ENCODE assay signal across 8 cellular contexts in the genomic region with DNA sequence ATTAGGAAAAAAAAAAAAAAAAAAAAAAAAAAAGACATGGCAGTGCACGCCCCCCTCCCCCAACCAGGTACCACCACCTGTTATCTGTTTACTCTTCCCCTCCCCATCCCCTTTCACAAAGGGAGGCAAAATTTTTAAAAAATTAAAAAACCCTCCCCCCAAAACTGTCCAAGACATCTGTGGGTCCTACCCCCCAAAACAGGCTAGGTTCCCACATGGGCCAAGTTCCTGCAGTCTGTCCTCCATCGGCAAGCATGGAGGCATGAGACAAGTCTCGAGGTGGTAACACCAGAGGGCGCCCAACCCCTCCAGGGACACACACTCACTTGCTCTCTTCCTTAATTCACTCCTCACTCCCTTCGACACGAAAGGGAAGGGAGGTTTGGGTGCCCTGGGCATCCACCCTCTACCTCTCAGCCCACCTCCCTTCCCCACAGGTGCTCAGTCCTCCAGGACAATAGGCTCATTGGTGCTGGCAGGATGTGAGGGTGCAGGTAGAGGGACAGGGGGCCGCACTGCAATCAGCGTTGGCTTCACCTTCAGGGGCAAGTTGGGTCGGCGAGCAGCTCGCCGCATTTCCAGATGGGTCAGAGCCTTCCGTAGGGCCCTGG. TPM values are rescaled to one million over a fixed set of nuclear protein-coding genes. Genes with fewer than 3 reads are reported as not detected.
DNase-seq lines count a peak whose midpoint lies in the region; ATAC-seq and TF ChIP-seq lines count a peak whose summit lies in the region.

No MANE protein-coding gene starts in this region.

- H3F3A ChIP-seq in PC-3 (ENCODE audit: low read length, unreplicated experiment) = peaks cover 7% of the 10 kb centered on the region

- ATAC-seq in PC-3 (no peak), thoracic aorta (ENCODE audit: insufficient number of reproducible peaks, low FRiP score, low read depth) (no peak), GM21723 (IDR thresholded peaks at IDR 0.05; ENCODE audit: unreplicated experiment) (no peak)
- no peak for ATAC-seq in activated T-cell treated with anti-CD3 and anti-CD28 coated beads, Interleukin-2, amount 50 U/mL, for 4 hours

- no TSS peak for BruUV-seq in PC-3 (replicated peaks; lab: Mats Ljungman, UMichigan)

- no peaks in the 10 kb centered on the region for H3K9me3 ChIP-seq in BLaER1
- no peaks in the 10 kb centered on the region for H3K9me3 ChIP-seq in HEK293 (ENCODE audit: control insufficient read depth, insufficient read depth, low read depth, low read length)
- H3K9me3 ChIP-seq in PC-3 (ENCODE audit: low read length) = no peaks in the 10 kb centered on the region
- no peaks in the 10 kb centered on the region for H3K9me3 ChIP-seq in neutrophil
- no peaks in the 10 kb centered on the region for H3K9me3 ChIP-seq in thoracic aorta

- H4K20me1 ChIP-seq in BLaER1 (peaks cover 28% of the 10 kb centered on the region), PC-3 (ENCODE audit: low read length) (no peaks in the 10 kb centered on the region)

- TF ChIP-seq CTCF in HEK293 (tag by site-specific recombination; IDR thresholded peaks at IDR 0.05) = peak; percentile 69
- TF ChIP-seq CTCF in PC-3 (conservative IDR thresholded peaks at IDR 0.05; ENCODE audit: low read depth, low read length) = peak; percentile 79
- TF ChIP-seq CTCF in fibroblast of mammary gland (conservative IDR thresholded peaks at IDR 0.05; ENCODE audit: control insufficient read depth, insufficient read depth, low read depth, low read length) = peak; percentile 66
- TF ChIP-seq CTCF in neutrophil (IDR thresholded peaks at IDR 0.05) = peak; percentile 69
- peak; percentile 36 for TF ChIP-seq CTCF in thoracic aorta (IDR thresholded peaks at IDR 0.05)

- CTCF ChIA-PET in HEK293 (lab: Yijun Ruan, JAX) = interaction anchor here (0.6 to 3.5 kb wide), 19 partner anchors 10 to 199 kb away, joined by 3 to 19 read pairs (median 4); partner anchors contain the start of genes B3GAT3, EEF1G, EML3 and LRRN4CL
- CTCF ChIA-PET in PC-3 (lab: Charles Lee) = interaction anchor here (0.8 to 1.5 kb wide), 2 partner anchors 12 to 18 kb away, joined by 3 to 9 read pairs; no protein-coding TSS in a partner anchor

- DNase-seq in PC-3 (peak; percentile 71), fibroblast of mammary gland (ENCODE audit: low read depth) (peak; percentile 83), thoracic aorta (ENCODE audit: low spot score) (no peak)
- DNase-seq in activated T-cell treated with anti-CD3 and anti-CD28 coated beads, Interleukin-2, amount 50 U/mL, for 4 hours = peak; percentile 76

- POLR2A ChIA-PET in HEK293 (lab: Yijun Ruan, JAX) (interaction anchor here (0.6 to 6.0 kb wide), 12 partner anchors 7 to 278 kb away, joined by 3 to 140 read pairs (median 12); partner anchors contain the start of genes B3GAT3, C11orf98, CSKMT and EEF1G), PC-3 (lab: Charles Lee; ENCODE audit: unreplicated experiment) (interaction anchor here (3.1 kb wide), 1 partner anchor 20 kb away, joined by 23 read pairs; the partner anchor contains the start of gene EEF1G)

- peaks cover 62% of the 10 kb centered on the region for H3K36me3 ChIP-seq in BLaER1
- peaks cover 17 to 66% of the 10 kb centered on the region in 2 experiments; a peak in 2 of 3 replicates for H3K36me3 ChIP-seq in HEK293 (ENCODE audit: control insufficient read depth in 2 of 2, insufficient read depth in 1 of 2, low read length in 2 of 2)
- H3K36me3 ChIP-seq in PC-3 (ENCODE audit: low read depth, low read length) = peaks cover 50% of the 10 kb centered on the region
- peaks cover 50% of the 10 kb centered on the region for H3K36me3 ChIP-seq in neutrophil
- peaks cover 52% of the 10 kb centered on the region for H3K36me3 ChIP-seq in thoracic aorta

- H2AFZ ChIP-seq in PC-3 (ENCODE audit: low read length) = no peak overlapping the region

- H3K9ac ChIP-seq in BLaER1 (no peak overlapping the region), PC-3 (ENCODE audit: low read length) (no peak overlapping the region)

- no peaks in the 10 kb centered on the region for H3K27me3 Mint-ChIP-seq in activated T-cell treated with anti-CD3 and anti-CD28 coated beads, Interleukin-2, amount 50 U/mL, for 4 hours (ENCODE audit: low read depth)

- H3K27me3 ChIP-seq in BLaER1 = no peaks in the 10 kb centered on the region
- no peaks in the 10 kb centered on the region for H3K27me3 ChIP-seq in PC-3 (ENCODE audit: low read length)
- H3K27me3 ChIP-seq in neutrophil = no peaks in the 10 kb centered on the region
- no peaks in the 10 kb centered on the region for H3K27me3 ChIP-seq in thoracic aorta (replicated peaks; ENCODE audit: insufficient read depth)

- H3K4me3 ChIP-seq in BLaER1 = no peak overlapping the region
- no peak overlapping the region for H3K4me3 ChIP-seq in HEK293 (ENCODE audit: low read depth, low read length)
- no peak overlapping the region for H3K4me3 ChIP-seq in PC-3 (ENCODE audit: low read length)
- no peak overlapping the region for H3K4me3 ChIP-seq in fibroblast of mammary gland (ENCODE audit: control insufficient read depth, low read depth, low read length)
- peak overlapping the region in 1 of 2 experiments; percentile 85 for H3K4me3 ChIP-seq in neutrophil (ENCODE audit: low read depth in 1 of 2, low read length in 1 of 2)
- no peak overlapping the region for H3K4me3 ChIP-seq in thoracic aorta

- H3K4me1 Mint-ChIP-seq in activated T-cell treated with anti-CD3 and anti-CD28 coated beads, Interleukin-2, amount 50 U/mL, for 4 hours (ENCODE audit: low read depth) = peaks cover 50% of the 10 kb centered on the region

- peaks cover 32% of the 10 kb centered on the region for H3K79me2 ChIP-seq in PC-3 (ENCODE audit: low read length)

- H3K4me1 ChIP-seq in BLaER1 (peaks cover 55% of the 10 kb centered on the region), HEK293 (ENCODE audit: control insufficient read depth, insufficient read depth, low read length) (no peaks in the 10 kb centered on the region), PC-3 (ENCODE audit: insufficient read depth, low read length) (peaks cover 16% of the 10 kb centered on the region), neutrophil (ENCODE audit: control insufficient read depth in 1 of 2, insufficient read depth in 1 of 2, low read depth in 1 of 2, low read length in 1 of 2) (peaks cover 30 to 34% of the 10 kb centered on the region in 2 experiments), thoracic aorta (ENCODE audit: control insufficient read depth in 1 of 2, low read depth in 2 of 2) (peaks cover 12 to 32% of the 10 kb centered on the region in 2 donors)

- no peaks in the 10 kb centered on the region for H3K9me2 ChIP-seq in PC-3 (replicated peaks; ENCODE audit: low read length)

- peaks cover 41% of the 10 kb centered on the region for H3K36me3 Mint-ChIP-seq in activated T-cell treated with anti-CD3 and anti-CD28 coated beads, Interleukin-2, amount 50 U/mL, for 4 hours (ENCODE audit: insufficient read depth)

- H3K9me3 Mint-ChIP-seq in activated T-cell treated with anti-CD3 and anti-CD28 coated beads, Interleukin-2, amount 50 U/mL, for 4 hours = no peaks in the 10 kb centered on the region

- intact Hi-C loops in PC-3 (cut with micrococcal nuclease) = loop anchor here (5.0 kb wide), 1 partner anchor 59 kb away; the partner anchor contains the start of gene INTS5

- H3K27ac ChIP-seq in BLaER1 (no peak overlapping the region), HEK293 (ENCODE audit: extremely low read depth, low read depth, low read length) (no peak overlapping the region), PC-3 (ENCODE audit: low read length) (no peak overlapping the region), neutrophil (peak overlapping the region; percentile 65), thoracic aorta (peak overlapping the region in 1 of 2 donors; percentile 96)

- peak overlapping the region; percentile 71 for H3K4me3 Mint-ChIP-seq in activated T-cell treated with anti-CD3 and anti-CD28 coated beads, Interleukin-2, amount 50 U/mL, for 4 hours

- H3K4me2 ChIP-seq in BLaER1 (peak overlapping the region; percentile 93), PC-3 (ENCODE audit: low read length) (no peak overlapping the region)

TF ChIP-seq in HEK293, 187 proteins besides CTCF, POLR2A, EP300 and RAD21 (continues in another document):
- TF ChIP-seq SCRT2 (tag by site-specific recombination; IDR thresholded peaks at IDR 0.05) (peak; percentile 74), ZNF660 (tag by site-specific recombination; IDR thresholded peaks at IDR 0.05) (0 out of 2 replicates have a peak, but pooled peaks have one; percentile 14), ZNF48 (tag by site-specific recombination; IDR thresholded peaks at IDR 0.05) (no peak), ZBTB17 (tag by site-specific recombination; IDR thresholded peaks at IDR 0.05) (peak; percentile 59), ZBTB8A (tag by site-specific recombination; IDR thresholded peaks at IDR 0.05) (peak; percentile 31; the same call in 1 of the 2 replicates)

RNA-seq across cellular contexts. Expression of gene TUT1, which starts 2.2 kb away (rescaled TPM):
- 17.8 and 20.6 TPM in 2 replicates for total RNA-seq in PC-3 (2014; rRNA removed)
- total RNA-seq in activated T-cell treated with anti-CD3 and anti-CD28 coated beads, Interleukin-2, amount 50 U/mL, for 4 hours = 10 to 100 TPM; 39.4 to 46.1 (median 41.6) TPM
- total RNA-seq in thoracic aorta = 10 to 100 TPM in 1 of 2 donors, 1 to 10 TPM in 1; 9.5 to 12.5 TPM

RNA-seq across cellular contexts. Expression of gene MTA2, which starts 8.1 kb away (rescaled TPM):
- total RNA-seq in PC-3 (2014; rRNA removed) (193 and 259 TPM in 2 replicates), thoracic aorta (100 to 1,000 TPM in 1 of 2 donors, 10 to 100 TPM in 1; 55.9 to 124 TPM)
- 100 to 1,000 TPM; 217 to 224 (median 220) TPM for total RNA-seq in activated T-cell treated with anti-CD3 and anti-CD28 coated beads, Interleukin-2, amount 50 U/mL, for 4 hours

RNA-seq across cellular contexts. Expression of gene EML3, which starts 19.0 kb away (rescaled TPM):
- total RNA-seq in PC-3 (2014; rRNA removed) (32.8 and 50.6 TPM in 2 replicates), thoracic aorta (100 to 1,000 TPM; 106 to 111 TPM)
- total RNA-seq in activated T-cell treated with anti-CD3 and anti-CD28 coated beads, Interleukin-2, amount 50 U/mL, for 4 hours = 100 to 1,000 TPM; 145 to 160 (median 155) TPM

RNA-seq across cellular contexts. Expression of gene ROM1, which starts 19.5 kb away (rescaled TPM):
- total RNA-seq in PC-3 (2014; rRNA removed) (5.8 and 13.9 TPM in 2 replicates), thoracic aorta (10 to 100 TPM; 11.4 to 12.6 TPM)
- 1 to 10 TPM; 5.8 to 6.6 (median 5.8) TPM for total RNA-seq in activated T-cell treated with anti-CD3 and anti-CD28 coated beads, Interleukin-2, amount 50 U/mL, for 4 hours

RNA-seq across cellular contexts. Expression of gene EEF1G, which starts 19.8 kb away (rescaled TPM):
- total RNA-seq in PC-3 (2014; rRNA removed) = 1,577 and 1,815 TPM in 2 replicates
- 1,000 to 10,000 TPM; 1,775 to 1,880 (median 1,879) TPM for total RNA-seq in activated T-cell treated with anti-CD3 and anti-CD28 coated beads, Interleukin-2, amount 50 U/mL, for 4 hours
- total RNA-seq in thoracic aorta = 100 to 1,000 TPM; 719 to 780 TPM
